In genomic region chr10:68211635-68212034, GRCh38 we compare ENCODE assay signal across 18 cellular contexts. TPM values are rescaled to one million over a fixed set of nuclear protein-coding genes. Genes with fewer than 3 reads are reported as not detected.
DNase-seq lines count a peak whose midpoint lies in the region; ATAC-seq and TF ChIP-seq lines count a peak whose summit lies in the region.
"Had no signal": no experiment of that assay in that cellular context is flagged by ENCODE, and none has a peak within 500 bp of the region (broad histone marks: within the 10 kb centered on the region; RNA-seq: fewer than 3 reads in every experiment).

No MANE protein-coding gene starts in this region.

- ATAC-seq in HG02798 (IDR thresholded peaks at IDR 0.05; ENCODE audit: poor library complexity, unreplicated experiment) = no peak
- ATAC-seq: GM12878 had no signal

- TF ChIP-seq RAD21 in SK-N-SH (IDR thresholded peaks at IDR 0.05; ENCODE audit: low read length) = no peak

- H3K4me1 ChIP-seq in OCI-LY1 (ENCODE audit: insufficient read depth, low read length, severe bottlenecking) (peaks cover 40% of the 10 kb centered on the region), SK-N-SH (ENCODE audit: control insufficient read depth in 1 of 2, insufficient read depth in 2 of 2, low read depth in 1 of 2, low read length in 1 of 2) (no peaks in the 10 kb centered on the region)
- H3K4me1 ChIP-seq: BLaER1 had no signal

- TF ChIP-seq EP300 in SK-N-SH (IDR thresholded peaks at IDR 0.05; ENCODE audit: borderline replicate concordance in 1 of 2, low read depth in 1 of 2, low read length in 1 of 2) = peak in 1 of 2 experiments; percentile 60; a peak in 1 of 4 replicates

- POLR2A ChIA-PET in SK-N-SH (lab: Yijun Ruan, JAX) = no interaction called here

- H3K4me3 ChIP-seq in OCI-LY1 (ENCODE audit: low read depth, low read length, poor library complexity, severe bottlenecking) = no peak overlapping the region
- no peak overlapping the region for H3K4me3 ChIP-seq in SK-N-SH (ENCODE audit: low read depth in 2 of 2, low read length in 1 of 2)
- H3K4me3 ChIP-seq in foreskin fibroblast (ENCODE audit: low read depth in 1 of 2, low read length in 2 of 2) = no peak overlapping the region
- H3K4me3 ChIP-seq: BLaER1, GM12878, GM23248 had no signal

- no peak overlapping the region for H3K9ac ChIP-seq in OCI-LY1 (ENCODE audit: low read length)
- H3K9ac ChIP-seq in SK-N-SH = no peak overlapping the region
- H3K9ac ChIP-seq: BLaER1, GM23248 had no signal

- H3K4me2 ChIP-seq in OCI-LY1 (ENCODE audit: low read length) (no peak overlapping the region), SK-N-SH (no peak overlapping the region)
- H3K4me2 ChIP-seq: BLaER1 had no signal

- H3K27ac ChIP-seq in OCI-LY1 (ENCODE audit: low read depth, low read length, poor library complexity, severe bottlenecking) = peak overlapping the region; percentile 46
- H3K27ac ChIP-seq in SK-N-SH (ENCODE audit: low read depth in 2 of 2, low read length in 1 of 2) = no peak overlapping the region
- H3K27ac ChIP-seq: BLaER1, C4-2B, GM23248 had no signal

- H3F3A ChIP-seq in OCI-LY1 (ENCODE audit: insufficient read depth, low read length) (no peaks in the 10 kb centered on the region), SK-N-SH (replicated peaks; ENCODE audit: insufficient read depth) (no peaks in the 10 kb centered on the region)

- H4K20me1 ChIP-seq in OCI-LY1 (ENCODE audit: insufficient read depth, low read length) = no peaks in the 10 kb centered on the region
- H4K20me1 ChIP-seq in SK-N-SH (ENCODE audit: insufficient read depth) = no peaks in the 10 kb centered on the region
- H4K20me1 ChIP-seq: BLaER1 had no signal

- H2AFZ ChIP-seq in OCI-LY1 (ENCODE audit: low read length) (no peak overlapping the region), SK-N-SH (ENCODE audit: low read depth) (no peak overlapping the region)
- H2AFZ ChIP-seq: GM23248 had no signal

- CTCF ChIA-PET in SK-N-SH (lab: Yijun Ruan, JAX) = interaction anchor here (0.9 to 8.4 kb wide), 18 partner anchors 9 to 514 kb away, joined by 3 to 111 read pairs (median 6); partner anchors contain the start of genes ATOH7, HNRNPH3, PBLD and RUFY2

- DNase-seq in SK-N-SH = peak; percentile 51
- peak; percentile 12 to 57 for DNase-seq in foreskin fibroblast
- no peak for DNase-seq in NCI-H1436 (lab: John Stamatoyannopoulos, UW)
- no peak for DNase-seq in activated gamma-delta T cell (lab: John Stamatoyannopoulos, UW)
- DNase-seq: CD4-positive, alpha-beta T cell; CD8-positive, alpha-beta memory T cell; DMS 273 treated with DMSO at 0.1 percent for 48 hours; DMS79; EL; GDM1; GM23248; H7; HCEC 1CT had no signal

- H3K36me3 ChIP-seq in OCI-LY1 (ENCODE audit: insufficient read depth, low read length) (no peaks in the 10 kb centered on the region), SK-N-SH (replicated peaks in 1 of 2; ENCODE audit: control insufficient read depth in 1 of 2, insufficient read depth in 2 of 2, low read length in 1 of 2) (no peaks in the 10 kb centered on the region)
- H3K36me3 ChIP-seq: BLaER1 had no signal

- TF ChIP-seq CTCF in OCI-LY1 (IDR thresholded peaks at IDR 0.05; ENCODE audit: low read length) = no peak
- TF ChIP-seq CTCF in SK-N-SH (IDR thresholded peaks at IDR 0.05) = no peak
- no peak for TF ChIP-seq CTCF in foreskin fibroblast (IDR thresholded peaks at IDR 0.05; ENCODE audit: low read depth, low read length)

- no peaks in the 10 kb centered on the region for H3K9me3 ChIP-seq in OCI-LY1 (ENCODE audit: low read length)
- no peaks in the 10 kb centered on the region for H3K9me3 ChIP-seq in SK-N-SH
- H3K9me3 ChIP-seq: BLaER1 had no signal

- H3K79me2 ChIP-seq in OCI-LY1 (ENCODE audit: insufficient read depth, low read length) (no peaks in the 10 kb centered on the region), SK-N-SH (ENCODE audit: insufficient read depth) (no peaks in the 10 kb centered on the region)

- H3K27me3 ChIP-seq in OCI-LY1 (ENCODE audit: insufficient read depth, low read length) = no peaks in the 10 kb centered on the region
- no peaks in the 10 kb centered on the region for H3K27me3 ChIP-seq in SK-N-SH (ENCODE audit: insufficient read depth)
- H3K27me3 ChIP-seq: BLaER1 had no signal

- H3K9me2 ChIP-seq in OCI-LY1 (ENCODE audit: low read depth, low read length) (no peaks in the 10 kb centered on the region), SK-N-SH (no peaks in the 10 kb centered on the region)

TF ChIP-seq in SK-N-SH, 30 proteins besides CTCF, POLR2A, EP300 and RAD21:
- no peak for TF ChIP-seq PBX3 (IDR thresholded peaks at IDR 0.05)
- TF ChIP-seq GATA2 (CRISPR knock-in tag; IDR thresholded peaks at IDR 0.05) = peak; percentile 61
- TF ChIP-seq MXI1 (IDR thresholded peaks at IDR 0.05; ENCODE audit: low read depth, low read length) = peak; percentile 23; the same call in 1 of the 2 replicates
- no peak for TF ChIP-seq REST (IDR thresholded peaks at IDR 0.05; ENCODE audit: low read depth, low read length)
- TF ChIP-seq RCOR1 (IDR thresholded peaks at IDR 0.05; ENCODE audit: low read length) = peak; percentile 100
- no peak for TF ChIP-seq NFIC (IDR thresholded peaks at IDR 0.05; ENCODE audit: borderline replicate concordance)
- peak; percentile 24; the same call in 1 of the 2 replicates for TF ChIP-seq TCF12 (IDR thresholded peaks at IDR 0.05)
- TF ChIP-seq CHD2 (IDR thresholded peaks at IDR 0.05; ENCODE audit: low read length, partially characterized antibody) = peak; percentile 77
TF ChIP-seq in SK-N-SH: peak in this region for 5.

RNA-seq across cellular contexts. Expression of gene ATOH7, which starts 20.3 kb away (rescaled TPM):
- 0.08 and 0.12 TPM in 2 replicates for polyA plus RNA-seq in SK-N-SH (2012; rRNA removed)
- polyA plus RNA-seq in SK-N-SH (2012; cell fraction: cytosol; rRNA removed) = 0.08 and 0.14 TPM in 2 replicates
- 0.10 and 0.15 TPM in 2 replicates for polyA plus RNA-seq in SK-N-SH (2012; cell fraction: nucleus; rRNA removed)
- polyA plus RNA-seq: CD8-positive, alpha-beta memory T cell; GM12878; GM23248 had no signal

Comparison
In these comparisons a context has a peak if more than half of its experiments do, and no peak if none do; other contexts are left out.
1. DNase-seq: peak in SK-N-SH (single experiment) and foreskin fibroblast (2 of 2); none in NCI-H1436 (single experiment) and activated gamma-delta T cell (single experiment).